ENCODE assay signal across 20 cellular contexts in the genomic region with DNA sequence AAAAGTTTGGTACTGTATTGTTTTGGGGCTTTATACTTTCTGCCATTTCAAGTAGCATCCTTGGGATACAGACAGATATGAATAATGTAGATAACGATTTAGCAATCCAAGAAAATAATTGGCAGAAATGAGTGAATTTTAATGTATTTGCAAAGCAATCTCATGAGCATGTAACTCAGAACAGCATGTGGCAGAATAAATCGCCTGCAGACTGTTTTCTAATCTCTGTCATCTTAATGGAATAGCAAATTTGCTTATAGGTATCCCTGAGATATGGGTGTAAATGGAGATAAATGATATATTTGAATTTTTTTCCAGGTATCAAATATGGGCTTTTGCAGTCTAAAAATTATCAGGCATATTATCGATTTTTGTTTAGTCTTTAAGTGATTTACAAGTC.
DNase-seq lines count a peak whose midpoint lies in the region; ATAC-seq, FAIRE-seq and TF ChIP-seq lines count a peak whose summit lies in the region.
"Had no signal": no experiment of that assay in that cellular context is flagged by ENCODE, and none has a peak within 500 bp of the region (broad histone marks: within the 10 kb centered on the region; RNA-seq: fewer than 3 reads in every experiment).

No MANE protein-coding gene starts in this region.

- H3K27ac ChIP-seq in SK-N-SH (ENCODE audit: low read depth in 2 of 2, low read length in 1 of 2), result peak overlapping the region in 1 of 2 experiments; percentile 88; a peak in 1 of 4 replicates
- no peak overlapping the region for H3K27ac ChIP-seq in K562 (ENCODE audit: extremely low read depth, low read depth, low read length)
- no peak overlapping the region for H3K27ac ChIP-seq in aorta (ENCODE audit: low read depth in 1 of 2, low read length in 2 of 2)
- H3K27ac ChIP-seq: BLaER1 treated with 17β-estradiol and CSF1 and Interleukin-3, amounts not matched to agents 10 nM and 100 nM; C4-2B had no signal

- no peaks in the 10 kb centered on the region for H3K36me3 ChIP-seq in SK-N-SH (replicated peaks in 1 of 2; ENCODE audit: control insufficient read depth in 1 of 2, insufficient read depth in 2 of 2, low read length in 1 of 2)
- H3K36me3 ChIP-seq in K562 (ENCODE audit: control insufficient read depth, insufficient read depth, low read length), result no peaks in the 10 kb centered on the region
- no peaks in the 10 kb centered on the region for H3K36me3 ChIP-seq in aorta (ENCODE audit: control insufficient read depth in 1 of 2, insufficient read depth in 2 of 2, low read length in 1 of 2)
- H3K36me3 ChIP-seq: BLaER1 treated with 17β-estradiol and CSF1 and Interleukin-3, amounts not matched to agents 10 nM and 100 nM had no signal

- TF ChIP-seq EP300 in SK-N-SH (IDR thresholded peaks at IDR 0.05; ENCODE audit: borderline replicate concordance in 1 of 2, low read depth in 1 of 2, low read length in 1 of 2) (peak in 1 of 2 experiments; percentile 92; a peak in 2 of 4 replicates), K562 (IDR thresholded peaks at IDR 0.05; ENCODE audit: low read length) (no peak)

- H3K79me2 ChIP-seq in SK-N-SH (ENCODE audit: insufficient read depth) (no peaks in the 10 kb centered on the region), K562 (ENCODE audit: control insufficient read depth, insufficient read depth, low read length) (no peaks in the 10 kb centered on the region)

- H3K9me3 ChIP-seq in SK-N-SH (no peaks in the 10 kb centered on the region), K562 (replicated peaks; ENCODE audit: control insufficient read depth, insufficient read depth, low read depth, low read length) (no peaks in the 10 kb centered on the region; the same call in 1 of the 2 replicates), aorta (ENCODE audit: control insufficient read depth, low read length) (no peaks in the 10 kb centered on the region)
- H3K9me3 ChIP-seq: BLaER1 treated with 17β-estradiol and CSF1 and Interleukin-3, amounts not matched to agents 10 nM and 100 nM; Caco-2 had no signal

- in situ Hi-C loops in K562 (cut with MboI), result no loop called here
- in situ Hi-C loops in ACHN (cut with HindIII; ENCODE audit: low pct_ligation_motif_present, low pct_unique_long_range_greater_than_20kb, low sequenced_read_pairs), result no loop called here

- intact Hi-C loops in K562 (cut with micrococcal nuclease) (no loop called here), aorta (cut with DNase I) (no loop called here)

- no TSS peak for BruUV-seq in K562 (replicated peaks; lab: Mats Ljungman, UMichigan)

- CTCF ChIA-PET in SK-N-SH (lab: Yijun Ruan, JAX), result interaction anchor here (1.4 kb wide), 1 partner anchor 13 kb away, joined by 7 read pairs; no protein-coding TSS in a partner anchor
- CTCF ChIA-PET in K562 (lab: Yijun Ruan, JAX; ENCODE audit: low intra/inter-chr PET ratio), result interaction anchor here (0.6 kb wide), 1 partner anchor 1286 kb away, joined by 3 read pairs; no protein-coding TSS in a partner anchor

- TF ChIP-seq CTCF in SK-N-SH (IDR thresholded peaks at IDR 0.05) (no peak), K562 (IDR thresholded peaks at IDR 0.05 in 2 of 3, conservative IDR thresholded peaks at IDR 0.05 in 1 of 3; ENCODE audit: insufficient read depth in 2 of 3, low read depth in 1 of 3, low read length in 3 of 3) (no peak)

- ATAC-seq in K562 (no peak), aorta (ENCODE audit: low FRiP score) (no peak)
- ATAC-seq: CD8-positive, alpha-beta T cell; GM12878 had no signal

- FAIRE-seq in K562 (lab: Jason Lieb, UNC), result no peak
- FAIRE-seq: A204.1, D721Med, G401.6, GM12878, GM19239 had no signal

- 8% methylated on average over 3 of the region's 3 CpGs for WGBS in SK-N-SH (ENCODE audit: low lambda C conversion rate)
- under 1% methylated on average over 3 of the region's 3 CpGs for whole genome bisulfite sequencing in K562 (ENCODE audit: insufficient coverage, low coverage, missing lambda C conversion rate)
- 78 to 84% methylated on average over 3 of the region's 3 CpGs for WGBS in aorta, 2 donors

- no peak overlapping the region for H3K9ac ChIP-seq in SK-N-SH
- H3K9ac ChIP-seq in K562 (ENCODE audit: insufficient read depth in 1 of 2, low read depth in 2 of 2, low read length in 2 of 2), result no peak overlapping the region
- H3K9ac ChIP-seq: BLaER1 treated with 17β-estradiol and CSF1 and Interleukin-3, amounts not matched to agents 10 nM and 100 nM had no signal

- H3F3A ChIP-seq in SK-N-SH (replicated peaks; ENCODE audit: insufficient read depth), result no peaks in the 10 kb centered on the region

- no peak for TF ChIP-seq RAD21 in SK-N-SH (IDR thresholded peaks at IDR 0.05; ENCODE audit: low read length)
- TF ChIP-seq RAD21 in K562 (CRISPR knock-in tag; conservative IDR thresholded peaks at IDR 0.05 in 1 of 2, IDR thresholded peaks at IDR 0.05 in 1 of 2), result no peak

- H3K4me3 ChIP-seq in SK-N-SH (ENCODE audit: low read depth in 2 of 2, low read length in 1 of 2), result no peak overlapping the region
- no peak overlapping the region for H3K4me3 ChIP-seq in K562
- no peak overlapping the region for H3K4me3 ChIP-seq in aorta (ENCODE audit: low read length in 2 of 2)
- H3K4me3 ChIP-seq: BLaER1 treated with 17β-estradiol and CSF1 and Interleukin-3, amounts not matched to agents 10 nM and 100 nM; GM12878 had no signal

- peak; percentile 9 for DNase-seq in NCI-H2081 treated with DMSO at 0.1 percent for 48 hours (lab: John Stamatoyannopoulos, UW)
- peak; percentile 28 for DNase-seq in SK-N-SH
- no peak for DNase-seq in K562 (ENCODE audit: extremely low read depth in 1 of 4, low spot score in 3 of 4)
- DNase-seq in GF-D8 (lab: John Stamatoyannopoulos, UW), result no peak
- no peak for DNase-seq in aorta
- no peak for DNase-seq in ACHN
- DNase-seq: 8988T; AML-193; Caco-2; Calu3; CD4-positive, alpha-beta T cell; CD8-positive, alpha-beta T cell; DMS79 treated with DMSO at 0.1 percent for 48 hours had no signal

- peaks cover 0 to 9% of the 10 kb centered on the region in 2 experiments; a peak in 2 of 4 replicates for H3K4me1 ChIP-seq in SK-N-SH (ENCODE audit: control insufficient read depth in 1 of 2, insufficient read depth in 2 of 2, low read depth in 1 of 2, low read length in 1 of 2)
- no peaks in the 10 kb centered on the region for H3K4me1 ChIP-seq in K562 (replicated peaks in 1 of 2; ENCODE audit: control insufficient read depth in 2 of 2, insufficient read depth in 2 of 2, low read length in 2 of 2)
- H3K4me1 ChIP-seq in aorta (ENCODE audit: control insufficient read depth in 1 of 2, insufficient read depth in 2 of 2, low read length in 2 of 2), result no peaks in the 10 kb centered on the region
- H3K4me1 ChIP-seq: BLaER1 treated with 17β-estradiol and CSF1 and Interleukin-3, amounts not matched to agents 10 nM and 100 nM; Caco-2 had no signal

- H3K9me1 ChIP-seq in K562 (ENCODE audit: control insufficient read depth, insufficient read depth, low read length), result no peaks in the 10 kb centered on the region

- H3K27me3 ChIP-seq in SK-N-SH (ENCODE audit: insufficient read depth) (no peaks in the 10 kb centered on the region), K562 (ENCODE audit: control insufficient read depth in 2 of 2, insufficient read depth in 2 of 2, low read length in 2 of 2) (no peaks in the 10 kb centered on the region), aorta (ENCODE audit: control insufficient read depth in 1 of 2, insufficient read depth in 2 of 2, low read length in 1 of 2) (no peaks in the 10 kb centered on the region)
- H3K27me3 ChIP-seq: BLaER1 treated with 17β-estradiol and CSF1 and Interleukin-3, amounts not matched to agents 10 nM and 100 nM had no signal

- H3K9me2 ChIP-seq in SK-N-SH, result no peaks in the 10 kb centered on the region

- POLR2A ChIA-PET in SK-N-SH (lab: Yijun Ruan, JAX) (no interaction called here), K562 (lab: Yijun Ruan, JAX) (no interaction called here)

- H2AFZ ChIP-seq in SK-N-SH (ENCODE audit: low read depth), result no peak overlapping the region
- H2AFZ ChIP-seq in K562 (ENCODE audit: low read depth, low read length), result no peak overlapping the region

- H3K4me2 ChIP-seq in SK-N-SH (no peak overlapping the region), K562 (ENCODE audit: insufficient read depth, low read length) (no peak overlapping the region)
- H3K4me2 ChIP-seq: BLaER1 treated with 17β-estradiol and CSF1 and Interleukin-3, amounts not matched to agents 10 nM and 100 nM had no signal

- no peak for TF ChIP-seq POLR2A in K562 (conservative IDR thresholded peaks at IDR 0.05)

- H4K20me1 ChIP-seq in SK-N-SH (ENCODE audit: insufficient read depth), result no peaks in the 10 kb centered on the region
- no peaks in the 10 kb centered on the region for H4K20me1 ChIP-seq in K562 (replicated peaks; ENCODE audit: control insufficient read depth, insufficient read depth, low read length)
- H4K20me1 ChIP-seq: BLaER1 treated with 17β-estradiol and CSF1 and Interleukin-3, amounts not matched to agents 10 nM and 100 nM had no signal

TF ChIP-seq in SK-N-SH, 30 proteins besides CTCF, POLR2A, EP300 and RAD21 (continues in another document):
- no peak for TF ChIP-seq FOSL2 (IDR thresholded peaks at IDR 0.05; ENCODE audit: borderline replicate concordance, low read depth)
- TF ChIP-seq, protein P1, sequence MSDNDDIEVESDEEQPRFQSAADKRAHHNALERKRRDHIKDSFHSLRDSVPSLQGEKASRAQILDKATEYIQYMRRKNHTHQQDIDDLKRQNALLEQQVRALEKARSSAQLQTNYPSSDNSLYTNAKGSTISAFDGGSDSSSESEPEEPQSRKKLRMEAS (IDR thresholded peaks at IDR 0.05; ENCODE audit: low read depth), result no peak

TF ChIP-seq in K562, 482 proteins besides CTCF, POLR2A, EP300 and RAD21:
- no peak for TF ChIP-seq HMGN3 (IDR thresholded peaks at IDR 0.05; ENCODE audit: borderline replicate concordance, extremely low read depth, insufficient read length, low read depth, low read length)
- 0 out of 2 replicates have a peak, but pooled peaks have one; percentile 35 for TF ChIP-seq TFAM (CRISPR knock-in tag; conservative IDR thresholded peaks at IDR 0.05)

Comparison
In these comparisons a context has a peak if more than half of its experiments do, and no peak if none do; other contexts are left out.
1. DNase-seq: peak in NCI-H2081 treated with DMSO at 0.1 percent for 48 hours (single experiment) and SK-N-SH (single experiment); none in K562 (0 of 4), GF-D8 (single experiment), aorta (0 of 2) and ACHN (single experiment).